In the genomic region with DNA sequence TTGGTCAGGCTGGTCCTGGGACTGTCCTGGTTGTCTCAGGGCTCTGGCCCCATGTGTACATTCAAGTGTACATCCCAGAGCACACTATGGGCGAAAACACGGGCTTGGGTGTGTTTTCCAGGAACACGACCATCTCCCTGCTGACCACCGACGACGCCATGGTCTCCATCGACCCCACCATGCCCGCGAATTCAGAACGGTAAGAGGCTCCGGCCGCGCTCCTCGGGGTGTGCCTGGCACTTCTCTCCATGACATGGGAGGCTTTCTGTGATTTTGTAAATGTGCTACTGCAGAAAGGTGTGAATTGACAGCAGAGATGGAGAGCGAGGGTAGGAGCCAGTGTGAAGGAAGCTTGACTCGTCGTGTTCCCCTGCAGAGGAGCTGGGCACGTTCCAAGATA, we compare ENCODE assay signal across 26 cellular contexts. TPM values are rescaled to one million over a fixed set of nuclear protein-coding genes. Genes with fewer than 3 reads are reported as not detected.
"Had no signal": no experiment of that assay in that cellular context is flagged by ENCODE, and none has a peak within 500 bp of the region (broad histone marks: within the 10 kb centered on the region; RNA-seq: fewer than 3 reads in every experiment).

No MANE protein-coding gene starts in this region.

- H3K9me3 Mint-ChIP-seq: activated CD4-positive, alpha-beta memory T cell treated with anti-CD3 and anti-CD28 coated beads, Interleukin-2, amount 10 ng/mL, durations not matched to agents 7 days and 5 days; IgD-negative memory B cell had no signal

- H3K27ac Mint-ChIP-seq: activated CD4-positive, alpha-beta memory T cell treated with anti-CD3 and anti-CD28 coated beads, Interleukin-2, amount 10 ng/mL, durations not matched to agents 7 days and 5 days; activated naive CD8-positive, alpha-beta T cell; IgD-negative memory B cell had no signal

- H3K4me1 ChIP-seq: adrenal gland had no signal

- H3K27me3 ChIP-seq: adrenal gland had no signal

- DNase-seq: activated CD4-positive, alpha-beta memory T cell treated with anti-CD3 and anti-CD28 coated beads, Interleukin-2, amount 10 ng/mL, durations not matched to agents 7 days and 5 days; activated CD4-positive, alpha-beta T cell treated with anti-CD3 and anti-CD28 coated beads, Interleukin-2, amount 50 U/mL, for 1 hour; activated CD4-positive, CD25-positive, alpha-beta regulatory T cell; activated CD8-positive, alpha-beta memory T cell treated with anti-CD3 and anti-CD28 coated beads, Interleukin-2, amount 50 U/mL, for 48 hours; activated effector memory CD4-positive, alpha-beta T cell treated with Interleukin-2 at 50 U/mL for 16 hours; activated naive CD4-positive, alpha-beta T cell; activated T-cell treated with anti-CD3 and anti-CD28 coated beads, Interleukin-2, amount 50 U/mL, for 1 hour; adrenal gland; anterior cingulate cortex; central memory CD4-positive, alpha-beta T cell; KG1; NCI-H1092; NCI-H1417; NCI-H1930; NCI-H2171; NCI-H2227 treated with DMSO at 0.1 percent for 48 hours; NCI-H510A; NCI-H526 treated with DMSO at 0.1 percent for 48 hours; NCI-H82; T1000 had no signal

- H3K4me3 Mint-ChIP-seq: activated CD4-positive, alpha-beta memory T cell treated with anti-CD3 and anti-CD28 coated beads, Interleukin-2, amount 10 ng/mL, durations not matched to agents 7 days and 5 days; activated naive CD8-positive, alpha-beta T cell; IgD-negative memory B cell had no signal

- H3K4me3 ChIP-seq: adrenal gland, SK-N-MC had no signal

- H3K27ac ChIP-seq: adrenal gland, SK-N-MC, VCaP had no signal

- H3K36me3 ChIP-seq: adrenal gland had no signal

- H3K27me3 Mint-ChIP-seq: activated CD4-positive, alpha-beta memory T cell treated with anti-CD3 and anti-CD28 coated beads, Interleukin-2, amount 10 ng/mL, durations not matched to agents 7 days and 5 days; activated naive CD8-positive, alpha-beta T cell had no signal

- H3K9me3 ChIP-seq: adrenal gland had no signal

RNA-seq across cellular contexts. Expression of a gene that starts 34.4 kb away (rescaled TPM):
- total RNA-seq: LHCN-M2, RPMI7951 had no signal
- polyA plus RNA-seq: IgD-negative memory B cell had no signal
